ENCODE assay signal across 1 cellular context in the genomic region with DNA sequence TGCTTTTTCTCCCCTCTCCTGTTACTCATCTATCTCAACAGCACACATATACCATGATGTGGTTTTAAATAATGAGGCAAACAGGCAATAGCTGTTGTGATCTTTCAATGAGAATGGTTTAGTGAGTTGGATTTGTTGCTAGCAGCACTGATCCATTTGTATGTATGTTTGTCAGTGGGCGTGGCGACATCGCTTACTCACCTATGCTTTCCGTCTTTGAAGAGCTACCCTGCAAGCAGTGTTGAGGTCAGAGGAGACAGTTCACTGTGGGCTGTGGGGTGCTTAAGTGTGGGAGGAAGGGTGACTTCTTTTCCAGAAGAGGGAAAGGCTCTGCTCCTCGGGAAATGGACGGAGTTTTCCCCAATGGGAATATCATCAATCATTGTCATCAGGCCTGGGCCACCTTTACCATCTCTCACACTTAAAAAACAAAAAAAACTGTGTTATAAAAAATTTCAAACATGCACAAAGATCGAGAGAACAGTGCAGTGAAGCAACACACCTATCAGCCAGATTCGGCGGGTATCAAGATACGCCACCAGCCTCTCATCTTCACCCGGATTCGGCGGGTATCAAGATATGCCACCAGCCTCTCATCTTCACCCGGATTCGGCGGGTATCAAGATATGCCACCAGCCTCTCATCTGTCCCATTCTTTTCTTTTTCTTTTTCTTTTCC.
TF ChIP-seq lines count a peak whose summit lies in the region.

No MANE protein-coding gene starts in this region.

TF ChIP-seq in SK-N-SH, 30 proteins besides CTCF, POLR2A, EP300 and RAD21 (continued from another document):
- TF ChIP-seq, protein P1, sequence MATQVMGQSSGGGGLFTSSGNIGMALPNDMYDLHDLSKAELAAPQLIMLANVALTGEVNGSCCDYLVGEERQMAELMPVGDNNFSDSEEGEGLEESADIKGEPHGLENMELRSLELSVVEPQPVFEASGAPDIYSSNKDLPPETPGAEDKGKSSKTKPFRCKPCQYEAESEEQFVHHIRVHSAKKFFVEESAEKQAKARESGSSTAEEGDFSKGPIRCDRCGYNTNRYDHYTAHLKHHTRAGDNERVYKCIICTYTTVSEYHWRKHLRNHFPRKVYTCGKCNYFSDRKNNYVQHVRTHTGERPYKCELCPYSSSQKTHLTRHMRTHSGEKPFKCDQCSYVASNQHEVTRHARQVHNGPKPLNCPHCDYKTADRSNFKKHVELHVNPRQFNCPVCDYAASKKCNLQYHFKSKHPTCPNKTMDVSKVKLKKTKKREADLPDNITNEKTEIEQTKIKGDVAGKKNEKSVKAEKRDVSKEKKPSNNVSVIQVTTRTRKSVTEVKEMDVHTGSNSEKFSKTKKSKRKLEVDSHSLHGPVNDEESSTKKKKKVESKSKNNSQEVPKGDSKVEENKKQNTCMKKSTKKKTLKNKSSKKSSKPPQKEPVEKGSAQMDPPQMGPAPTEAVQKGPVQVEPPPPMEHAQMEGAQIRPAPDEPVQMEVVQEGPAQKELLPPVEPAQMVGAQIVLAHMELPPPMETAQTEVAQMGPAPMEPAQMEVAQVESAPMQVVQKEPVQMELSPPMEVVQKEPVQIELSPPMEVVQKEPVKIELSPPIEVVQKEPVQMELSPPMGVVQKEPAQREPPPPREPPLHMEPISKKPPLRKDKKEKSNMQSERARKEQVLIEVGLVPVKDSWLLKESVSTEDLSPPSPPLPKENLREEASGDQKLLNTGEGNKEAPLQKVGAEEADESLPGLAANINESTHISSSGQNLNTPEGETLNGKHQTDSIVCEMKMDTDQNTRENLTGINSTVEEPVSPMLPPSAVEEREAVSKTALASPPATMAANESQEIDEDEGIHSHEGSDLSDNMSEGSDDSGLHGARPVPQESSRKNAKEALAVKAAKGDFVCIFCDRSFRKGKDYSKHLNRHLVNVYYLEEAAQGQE (IDR thresholded peaks at IDR 0.05; ENCODE audit: low read depth, low read length) = no peak
- no peak for TF ChIP-seq GATA2 (CRISPR knock-in tag; IDR thresholded peaks at IDR 0.05)
